ENCODE assay signal across 19 cellular contexts in genomic region chr1:224640018-224640417, GRCh38.
"Had no signal": no experiment of that assay in that cellular context is flagged by ENCODE, and none has a peak within 500 bp of the region (broad histone marks: within the 10 kb centered on the region; RNA-seq: fewer than 3 reads in every experiment).

No MANE protein-coding gene starts in this region.

- H3K4me3 Mint-ChIP-seq: activated CD4-positive, alpha-beta memory T cell treated with anti-CD3 and anti-CD28 coated beads for 36 hours; activated CD4-positive, alpha-beta T cell treated with anti-CD3 and anti-CD28 coated beads for 36 hours; activated naive CD4-positive, alpha-beta T cell treated with anti-CD3 and anti-CD28 coated beads, Interleukin-2, amount 50 U/mL, for 24 hours; activated T-cell treated with anti-CD3 and anti-CD28 coated beads, Interleukin-2, amount 50 U/mL, for 4 hours; mesothelial cell of epicardium; neural progenitor cell; T-cell had no signal

- H3K27ac ChIP-seq: coronary artery, neural progenitor cell, ovary, transverse colon, WERI-Rb-1 had no signal

- H3K4me1 ChIP-seq: transverse colon had no signal

- H3K9me3 ChIP-seq: ovary, transverse colon had no signal

- DNase-seq: activated CD4-positive, alpha-beta memory T cell treated with anti-CD3 and anti-CD28 coated beads for 36 hours; activated CD4-positive, alpha-beta T cell treated with anti-CD3 and anti-CD28 coated beads for 36 hours; activated effector memory CD4-positive, alpha-beta T cell treated with Interleukin-2 at 50 U/mL for 16 hours; activated T-cell treated with anti-CD3 and anti-CD28 coated beads, Interleukin-2, amount 50 U/mL, for 4 hours; caudate nucleus; effector CD4-positive, alpha-beta T cell; foreskin melanocyte; head of caudate nucleus; ovary; stimulated activated CD4-positive, alpha-beta T cell treated with anti-CD3 and anti-CD28 coated beads, Interleukin-12 subunit alpha, Interleukin-12 subunit beta, amount 100 ng/mL, for 4 hours; stimulated activated naive CD4-positive, alpha-beta T cell treated with Interleukin-2 at 50 U/mL for 16 hours; T-cell; T1000; transverse colon; WERI-Rb-1 had no signal

- H3K27me3 Mint-ChIP-seq: activated CD4-positive, alpha-beta memory T cell treated with anti-CD3 and anti-CD28 coated beads for 36 hours; activated CD4-positive, alpha-beta T cell treated with anti-CD3 and anti-CD28 coated beads for 36 hours; activated naive CD4-positive, alpha-beta T cell treated with anti-CD3 and anti-CD28 coated beads, Interleukin-2, amount 50 U/mL, for 24 hours had no signal

- H2AFZ ChIP-seq: neural progenitor cell had no signal

- H3K9ac ChIP-seq: neural progenitor cell had no signal

- H3K27ac Mint-ChIP-seq: activated CD4-positive, alpha-beta memory T cell treated with anti-CD3 and anti-CD28 coated beads for 36 hours; activated CD4-positive, alpha-beta T cell treated with anti-CD3 and anti-CD28 coated beads for 36 hours; activated naive CD4-positive, alpha-beta T cell treated with anti-CD3 and anti-CD28 coated beads, Interleukin-2, amount 50 U/mL, for 24 hours; mesothelial cell of epicardium; neural progenitor cell; T-cell had no signal

- H3K27me3 ChIP-seq: neural progenitor cell, ovary, transverse colon had no signal

- H3K36me3 Mint-ChIP-seq: activated CD4-positive, alpha-beta memory T cell treated with anti-CD3 and anti-CD28 coated beads for 36 hours; activated naive CD4-positive, alpha-beta T cell treated with anti-CD3 and anti-CD28 coated beads, Interleukin-2, amount 50 U/mL, for 24 hours; mesothelial cell of epicardium; neural progenitor cell; T-cell had no signal

- H3K9me3 Mint-ChIP-seq: activated CD4-positive, alpha-beta memory T cell treated with anti-CD3 and anti-CD28 coated beads for 36 hours; activated naive CD4-positive, alpha-beta T cell treated with anti-CD3 and anti-CD28 coated beads, Interleukin-2, amount 50 U/mL, for 24 hours; activated T-cell treated with anti-CD3 and anti-CD28 coated beads, Interleukin-2, amount 50 U/mL, for 4 hours; mesothelial cell of epicardium; neural progenitor cell; T-cell had no signal

- H3K4me2 ChIP-seq: neural progenitor cell had no signal

- H3K36me3 ChIP-seq: neural progenitor cell, ovary, transverse colon, WERI-Rb-1 had no signal

- ATAC-seq: activated CD4-positive, alpha-beta T cell treated with anti-CD3 and anti-CD28 coated beads for 36 hours; activated T-cell treated with anti-CD3 and anti-CD28 coated beads, Interleukin-2, amount 50 U/mL, for 4 hours; T-cell had no signal

- H3K4me3 ChIP-seq: coronary artery, neural progenitor cell, ovary, transverse colon had no signal
